ENCODE assay signal across 8 cellular contexts in genomic region chr10:130179640-130180039, GRCh38. TPM values are rescaled to one million over a fixed set of nuclear protein-coding genes. Genes with fewer than 3 reads are reported as not detected.
DNase-seq lines count a peak whose midpoint lies in the region; ATAC-seq and TF ChIP-seq lines count a peak whose summit lies in the region.

No MANE protein-coding gene starts in this region.

- no peaks in the 10 kb centered on the region for H3K9me3 ChIP-seq in left ventricle myocardium inferior (replicated peaks)

- H3K36me3 ChIP-seq in left ventricle myocardium inferior = peaks cover 68% of the 10 kb centered on the region

- H3K4me3 Mint-ChIP-seq in activated CD8-positive, alpha-beta memory T cell treated with anti-CD3 and anti-CD28 coated beads, Interleukin-2, amount 10 ng/mL, durations not matched to agents 7 days and 5 days = no peak overlapping the region
- no peak overlapping the region for H3K4me3 Mint-ChIP-seq in activated T-helper 1 cell treated with anti-CD3 and anti-CD28 coated beads, Interleukin-12 subunit alpha, Interleukin-12 subunit beta, Interleukin-2, Interleukin-4 antibody, amounts not matched to agents 30 ng/mL and 10 ng/mL and 1 ng/mL, durations not matched to agents 14 hours and 24 hours and 36 hours

- H3K4me1 Mint-ChIP-seq in activated CD8-positive, alpha-beta memory T cell treated with anti-CD3 and anti-CD28 coated beads, Interleukin-2, amount 10 ng/mL, durations not matched to agents 7 days and 5 days = peaks cover 22% of the 10 kb centered on the region
- peaks cover 17% of the 10 kb centered on the region for H3K4me1 Mint-ChIP-seq in activated T-helper 1 cell treated with anti-CD3 and anti-CD28 coated beads, Interleukin-12 subunit alpha, Interleukin-12 subunit beta, Interleukin-2, Interleukin-4 antibody, amounts not matched to agents 30 ng/mL and 10 ng/mL and 1 ng/mL, durations not matched to agents 14 hours and 24 hours and 36 hours (ENCODE audit: low read depth)

- TF ChIP-seq CTCF in NB4 (IDR thresholded peaks at IDR 0.05; ENCODE audit: low read depth, low read length) (peak; percentile 35), left ventricle myocardium inferior (IDR thresholded peaks at IDR 0.05; ENCODE audit: borderline replicate concordance) (peak; percentile 43)

- H3K4me3 ChIP-seq in NB4 (ENCODE audit: low read depth, low read length) = no peak overlapping the region
- H3K4me3 ChIP-seq in left ventricle myocardium inferior = no peak overlapping the region

- H3K27me3 ChIP-seq in left ventricle myocardium inferior (ENCODE audit: low read depth) = no peaks in the 10 kb centered on the region

- peaks cover 30% of the 10 kb centered on the region for H3K36me3 Mint-ChIP-seq in activated CD8-positive, alpha-beta memory T cell treated with anti-CD3 and anti-CD28 coated beads, Interleukin-2, amount 10 ng/mL, durations not matched to agents 7 days and 5 days
- peaks cover 39% of the 10 kb centered on the region for H3K36me3 Mint-ChIP-seq in activated T-helper 1 cell treated with anti-CD3 and anti-CD28 coated beads, Interleukin-12 subunit alpha, Interleukin-12 subunit beta, Interleukin-2, Interleukin-4 antibody, amounts not matched to agents 30 ng/mL and 10 ng/mL and 1 ng/mL, durations not matched to agents 14 hours and 24 hours and 36 hours (ENCODE audit: low read depth)

- DNase-seq in activated CD8-positive, alpha-beta memory T cell treated with anti-CD3 and anti-CD28 coated beads, Interleukin-2, amount 10 ng/mL, durations not matched to agents 7 days and 5 days = no peak
- DNase-seq in activated CD8-positive, alpha-beta memory T cell treated with anti-CD3 and anti-CD28 coated beads, Interleukin-2, amount 50 U/mL, for 48 hours = no peak
- DNase-seq in NB4 (ENCODE audit: low read depth) = peak; percentile 68
- DNase-seq in activated T-helper 1 cell treated with anti-CD3 and anti-CD28 coated beads, Interleukin-12 subunit alpha, Interleukin-12 subunit beta, Interleukin-2, Interleukin-4 antibody, amounts not matched to agents 30 ng/mL and 10 ng/mL and 1 ng/mL, durations not matched to agents 14 hours and 24 hours and 36 hours (ENCODE audit: low spot score) = peak; percentile 40
- no peak for DNase-seq in left ventricle myocardium inferior
- DNase-seq in stimulated activated CD4-positive, alpha-beta T cell treated with anti-CD3 and anti-CD28 coated beads, Interleukin-4, amount 100 ng/mL, for 24 hours = peak; percentile 43
- DNase-seq in cortex of kidney (lab: John Stamatoyannopoulos, UW) = no peak

- peak; percentile 55 for ATAC-seq in activated CD8-positive, alpha-beta memory T cell treated with anti-CD3 and anti-CD28 coated beads, Interleukin-2, amount 10 ng/mL, durations not matched to agents 7 days and 5 days
- ATAC-seq in HG03460 (IDR thresholded peaks at IDR 0.05; ENCODE audit: unreplicated experiment) = no peak

- no peak for TF ChIP-seq POLR2A in NB4 (IDR thresholded peaks at IDR 0.05; ENCODE audit: extremely low read depth, insufficient read length)

- H3K27me3 Mint-ChIP-seq in activated CD8-positive, alpha-beta memory T cell treated with anti-CD3 and anti-CD28 coated beads, Interleukin-2, amount 10 ng/mL, durations not matched to agents 7 days and 5 days = no peaks in the 10 kb centered on the region
- no peaks in the 10 kb centered on the region for H3K27me3 Mint-ChIP-seq in activated T-helper 1 cell treated with anti-CD3 and anti-CD28 coated beads, Interleukin-12 subunit alpha, Interleukin-12 subunit beta, Interleukin-2, Interleukin-4 antibody, amounts not matched to agents 30 ng/mL and 10 ng/mL and 1 ng/mL, durations not matched to agents 14 hours and 24 hours and 36 hours (ENCODE audit: insufficient read depth)

- H3K4me1 ChIP-seq in left ventricle myocardium inferior = peaks cover 17% of the 10 kb centered on the region

- CTCF ChIA-PET in activated CD8-positive, alpha-beta memory T cell treated with anti-CD3 and anti-CD28 coated beads, Interleukin-2, amount 10 ng/mL, durations not matched to agents 7 days and 5 days (lab: Charles Lee) = interaction anchor here (0.8 to 3.5 kb wide), 7 partner anchors 11 to 1148 kb away, joined by 3 to 7 read pairs (median 5); partner anchors contain the start of gene C10orf143

- peak overlapping the region; percentile 49 for H3K27ac Mint-ChIP-seq in activated CD8-positive, alpha-beta memory T cell treated with anti-CD3 and anti-CD28 coated beads, Interleukin-2, amount 10 ng/mL, durations not matched to agents 7 days and 5 days
- peak overlapping the region; percentile 40 for H3K27ac Mint-ChIP-seq in activated T-helper 1 cell treated with anti-CD3 and anti-CD28 coated beads, Interleukin-12 subunit alpha, Interleukin-12 subunit beta, Interleukin-2, Interleukin-4 antibody, amounts not matched to agents 30 ng/mL and 10 ng/mL and 1 ng/mL, durations not matched to agents 14 hours and 24 hours and 36 hours

- intact Hi-C loops in activated T-helper 1 cell treated with anti-CD3 and anti-CD28 coated beads, Interleukin-12 subunit alpha, Interleukin-12 subunit beta, Interleukin-2, Interleukin-4 antibody, amounts not matched to agents 30 ng/mL and 10 ng/mL and 1 ng/mL, durations not matched to agents 14 hours and 24 hours and 36 hours (cut with micrococcal nuclease) = loop anchor here (1.0 to 5.0 kb wide), 4 partner anchors 11 to 1698 kb away; partner anchors contain the start of gene GLRX3
- intact Hi-C loops in left ventricle myocardium inferior (cut with micrococcal nuclease) = no loop called here

- H3K9me3 Mint-ChIP-seq in activated CD8-positive, alpha-beta memory T cell treated with anti-CD3 and anti-CD28 coated beads, Interleukin-2, amount 10 ng/mL, durations not matched to agents 7 days and 5 days (ENCODE audit: low read depth) = no peaks in the 10 kb centered on the region
- H3K9me3 Mint-ChIP-seq in activated T-helper 1 cell treated with anti-CD3 and anti-CD28 coated beads, Interleukin-12 subunit alpha, Interleukin-12 subunit beta, Interleukin-2, Interleukin-4 antibody, amounts not matched to agents 30 ng/mL and 10 ng/mL and 1 ng/mL, durations not matched to agents 14 hours and 24 hours and 36 hours = no peaks in the 10 kb centered on the region

- no peak overlapping the region for H3K27ac ChIP-seq in left ventricle myocardium inferior (replicated peaks)

RNA-seq across cellular contexts. Expression of gene GLRX3, which starts 43.4 kb away (rescaled TPM):
- 10 to 100 TPM; 65.0 to 89.7 TPM for total RNA-seq in activated CD8-positive, alpha-beta memory T cell treated with anti-CD3 and anti-CD28 coated beads, Interleukin-2, amount 10 ng/mL, durations not matched to agents 7 days and 5 days
- 119 and 129 TPM in 2 replicates for total RNA-seq in activated T-helper 1 cell treated with anti-CD3 and anti-CD28 coated beads, Interleukin-12 subunit alpha, Interleukin-12 subunit beta, Interleukin-2, Interleukin-4 antibody, amounts not matched to agents 30 ng/mL and 10 ng/mL and 1 ng/mL, durations not matched to agents 14 hours and 24 hours and 36 hours
- total RNA-seq in left ventricle myocardium inferior = 69.2 TPM

Comparison
In these comparisons a context has a peak if more than half of its experiments do, and no peak if none do; other contexts are left out.
1. DNase-seq: peak in NB4 (single experiment), activated T-helper 1 cell treated with anti-CD3 and anti-CD28 coated beads, Interleukin-12 subunit alpha, Interleukin-12 subunit beta, Interleukin-2, Interleukin-4 antibody, amounts not matched to agents 30 ng/mL and 10 ng/mL and 1 ng/mL, durations not matched to agents 14 hours and 24 hours and 36 hours (single experiment) and stimulated activated CD4-positive, alpha-beta T cell treated with anti-CD3 and anti-CD28 coated beads, Interleukin-4, amount 100 ng/mL, for 24 hours (single experiment); none in activated CD8-positive, alpha-beta memory T cell treated with anti-CD3 and anti-CD28 coated beads, Interleukin-2, amount 10 ng/mL, durations not matched to agents 7 days and 5 days (single experiment), activated CD8-positive, alpha-beta memory T cell treated with anti-CD3 and anti-CD28 coated beads, Interleukin-2, amount 50 U/mL, for 48 hours (single experiment), left ventricle myocardium inferior (single experiment) and cortex of kidney (single experiment).